ENCODE assay signal across 18 cellular contexts in genomic region chr20:10443936-10444335, GRCh38. TPM values are rescaled to one million over a fixed set of nuclear protein-coding genes. Genes with fewer than 3 reads are reported as not detected.
DNase-seq lines count a peak whose midpoint lies in the region; ATAC-seq and TF ChIP-seq lines count a peak whose summit lies in the region.
"Had no signal": no experiment of that assay in that cellular context is flagged by ENCODE, and none has a peak within 500 bp of the region (broad histone marks: within the 10 kb centered on the region; RNA-seq: fewer than 3 reads in every experiment).

No MANE protein-coding gene starts in this region.

- H3K9ac ChIP-seq in DND-41 (ENCODE audit: low read depth, low read length) = no peak overlapping the region

- peak overlapping the region; percentile 49 for H3K27ac Mint-ChIP-seq in T-helper 2 cell treated with Interferon-gamma antibody and Interleukin-4, amounts not matched to agents 5 μg/mL and 100 μg/mL, for 36 hours
- H3K27ac Mint-ChIP-seq in nephron progenitor cell = peak overlapping the region; percentile 69
- H3K27ac Mint-ChIP-seq: CD4-positive, alpha-beta T cell had no signal

- no peaks in the 10 kb centered on the region for H3K27me3 ChIP-seq in DND-41 (ENCODE audit: insufficient read depth, low read length, poor library complexity)

- H4K20me1 ChIP-seq in DND-41 (ENCODE audit: insufficient read depth, low read length) = 0 out of 2 replicates have a peak, but pooled peaks cover 2% of the 10 kb centered on the region

- peaks cover 29% of the 10 kb centered on the region for H3K4me1 ChIP-seq in DND-41 (ENCODE audit: insufficient read depth, low read length)

- H3K79me2 ChIP-seq in DND-41 (ENCODE audit: insufficient read depth, low read length) = peaks cover 53% of the 10 kb centered on the region

- intact Hi-C loops in left cardiac atrium (cut with DNase I) = no loop called here

- H3K27ac ChIP-seq in DND-41 (ENCODE audit: low read length) = 0 out of 2 replicates have a peak overlapping the region, but pooled peaks have one; percentile 3
- H3K27ac ChIP-seq: 22Rv1, C4-2B, HL-60 had no signal

- peaks cover 4% of the 10 kb centered on the region for H3K9me3 Mint-ChIP-seq in T-helper 2 cell treated with Interferon-gamma antibody and Interleukin-4, amounts not matched to agents 5 μg/mL and 100 μg/mL, for 36 hours
- H3K9me3 Mint-ChIP-seq in nephron progenitor cell = no peaks in the 10 kb centered on the region
- H3K9me3 Mint-ChIP-seq: CD4-positive, alpha-beta T cell had no signal

- H3K4me3 ChIP-seq in DND-41 (ENCODE audit: low read depth in 1 of 2, low read length in 2 of 2) = no peak overlapping the region
- H3K4me3 ChIP-seq: A549, HAP-1 had no signal

- no peak for DNase-seq in T-helper 2 cell treated with Interferon-gamma antibody and Interleukin-4, amounts not matched to agents 5 μg/mL and 100 μg/mL, for 36 hours (ENCODE audit: low spot score)
- DNase-seq in T-helper 2 cell (no peak), DND-41 (no peak), M059J (ENCODE audit: low read depth) (peak; percentile 28), nephron progenitor cell (no peak), left cardiac atrium (no peak)
- DNase-seq in activated CD4-positive, CD25-positive, alpha-beta regulatory T cell (lab: John Stamatoyannopoulos, UW) = no peak
- DNase-seq: AML-193; Caco-2; CD4-positive, alpha-beta T cell; GDM1; IMR-90 had no signal

- no peak overlapping the region for H2AFZ ChIP-seq in DND-41 (ENCODE audit: low read depth, low read length)

- H3K4me2 ChIP-seq in DND-41 (ENCODE audit: insufficient read depth, low read length) = no peak overlapping the region
- H3K4me2 ChIP-seq: A549 had no signal

- no peak for TF ChIP-seq CTCF in DND-41 (IDR thresholded peaks at IDR 0.05; ENCODE audit: borderline replicate concordance, extremely low read depth, low read length, poor library complexity, severe bottlenecking)
- no peak for TF ChIP-seq CTCF in nephron progenitor cell (IDR thresholded peaks at IDR 0.05)

- peaks cover 30% of the 10 kb centered on the region for H3K4me1 Mint-ChIP-seq in T-helper 2 cell treated with Interferon-gamma antibody and Interleukin-4, amounts not matched to agents 5 μg/mL and 100 μg/mL, for 36 hours (ENCODE audit: low read depth)
- no peaks in the 10 kb centered on the region for H3K4me1 Mint-ChIP-seq in nephron progenitor cell

- H3K36me3 Mint-ChIP-seq in T-helper 2 cell treated with Interferon-gamma antibody and Interleukin-4, amounts not matched to agents 5 μg/mL and 100 μg/mL, for 36 hours (ENCODE audit: low read depth) = peaks cover 34% of the 10 kb centered on the region
- H3K36me3 Mint-ChIP-seq in nephron progenitor cell (ENCODE audit: low read depth) = no peaks in the 10 kb centered on the region

- no peak overlapping the region for H3K4me3 Mint-ChIP-seq in T-helper 2 cell treated with Interferon-gamma antibody and Interleukin-4, amounts not matched to agents 5 μg/mL and 100 μg/mL, for 36 hours
- no peak overlapping the region for H3K4me3 Mint-ChIP-seq in nephron progenitor cell
- H3K4me3 Mint-ChIP-seq: CD4-positive, alpha-beta T cell had no signal

- peaks cover 7% of the 10 kb centered on the region; the same call in 1 of the 2 replicates for H3K36me3 ChIP-seq in DND-41 (ENCODE audit: insufficient read depth, low read length)
- H3K36me3 ChIP-seq: HAP-1 had no signal

- no peaks in the 10 kb centered on the region for H3K9me3 ChIP-seq in DND-41 (ENCODE audit: insufficient read depth, low read length, severe bottlenecking)
- H3K9me3 ChIP-seq: A549, Caco-2, HAP-1 had no signal

- ATAC-seq in DND-41 (ENCODE audit: insufficient read depth, low read depth) (no peak), HG03460 (IDR thresholded peaks at IDR 0.05; ENCODE audit: unreplicated experiment) (no peak), left cardiac atrium (no peak)
- ATAC-seq: A549 had no signal

- H3K27me3 Mint-ChIP-seq in T-helper 2 cell treated with Interferon-gamma antibody and Interleukin-4, amounts not matched to agents 5 μg/mL and 100 μg/mL, for 36 hours (ENCODE audit: low read depth) = no peaks in the 10 kb centered on the region
- no peaks in the 10 kb centered on the region for H3K27me3 Mint-ChIP-seq in nephron progenitor cell (ENCODE audit: low read depth, poor library complexity)
- H3K27me3 Mint-ChIP-seq: CD4-positive, alpha-beta T cell had no signal

RNA-seq across cellular contexts. Expression of gene SLX4IP, which starts 8.8 kb away (rescaled TPM):
- total RNA-seq in M059J (2014; rRNA removed; shearing (Covaris generic)) = 6.4 and 10.3 TPM in 2 replicates
- total RNA-seq in left cardiac atrium = 1 to 10 TPM; 1.7 to 3.1 TPM

RNA-seq across cellular contexts. Expression of gene MKKS, which starts 9.9 kb away (rescaled TPM):
- total RNA-seq in M059J (2014; rRNA removed; shearing (Covaris generic)) = 16.6 and 21.0 TPM in 2 replicates
- total RNA-seq in left cardiac atrium = 10 to 100 TPM; 26.4 to 26.8 TPM
